ENCODE assay signal across 15 cellular contexts in the genomic region with DNA sequence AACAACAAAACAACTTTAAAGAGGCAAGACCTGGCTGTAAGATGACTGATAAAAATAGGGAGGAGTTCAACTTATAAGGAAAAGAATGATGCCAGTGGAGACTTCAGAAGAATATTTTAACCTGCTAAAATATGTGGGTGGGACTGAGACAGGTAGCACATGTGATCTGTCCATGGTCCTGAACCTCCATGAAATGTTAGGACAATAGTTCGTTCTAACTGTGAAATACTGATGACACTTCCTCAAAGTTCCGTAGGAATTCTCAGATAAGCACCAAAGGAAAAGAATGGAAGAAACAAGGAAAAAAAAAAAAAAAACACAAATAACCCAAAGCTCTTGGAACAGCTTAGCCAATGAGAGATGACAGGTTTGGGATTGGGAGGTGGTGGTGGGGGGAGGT. TPM values are rescaled to one million over a fixed set of nuclear protein-coding genes. Genes with fewer than 3 reads are reported as not detected.
DNase-seq lines count a peak whose midpoint lies in the region; ATAC-seq, FAIRE-seq and TF ChIP-seq lines count a peak whose summit lies in the region.
"Had no signal": no experiment of that assay in that cellular context is flagged by ENCODE, and none has a peak within 500 bp of the region (broad histone marks: within the 10 kb centered on the region; RNA-seq: fewer than 3 reads in every experiment).

No MANE protein-coding gene starts in this region.

- DNase-seq in H7: peak; percentile 30
- DNase-seq in NT2/D1 (ENCODE audit: low read depth, low spot score): peak; percentile 35
- no peak for DNase-seq in H1 (ENCODE audit: low read depth in 1 of 2, low spot score in 2 of 2)
- DNase-seq in right lobe of liver: no peak
- no peak for DNase-seq in GM19240 (ENCODE audit: insufficient read length, low spot score)
- DNase-seq in mesenchymal stem cell: no peak
- DNase-seq: activated CD4-positive, alpha-beta memory T cell treated with anti-CD3 and anti-CD28 coated beads, Interleukin-2, amount 10 ng/mL, durations not matched to agents 7 days and 5 days; activated naive CD8-positive, alpha-beta T cell treated with anti-CD3 and anti-CD28 coated beads, Interleukin-2, amount 50 U/mL, for 24 hours; COR-L47; left ventricle myocardium superior; NCI-H226 had no signal

- H3K36me3 ChIP-seq in H7 (replicated peaks; ENCODE audit: control insufficient read depth, insufficient read depth, low read length): no peaks in the 10 kb centered on the region
- H3K36me3 ChIP-seq in NT2/D1 (ENCODE audit: insufficient read depth, insufficient read length, low read length): no peaks in the 10 kb centered on the region
- H3K36me3 ChIP-seq in H1 (ENCODE audit: control insufficient read depth in 2 of 4, insufficient read depth in 4 of 4, low read length in 3 of 4): peaks cover 0 to 6% (median 0%) of the 10 kb centered on the region in 4 experiments; a peak in 2 of 8 replicates
- no peaks in the 10 kb centered on the region for H3K36me3 ChIP-seq in right lobe of liver
- peaks cover 0 to 3% of the 10 kb centered on the region in 2 experiments for H3K36me3 ChIP-seq in mesenchymal stem cell (ENCODE audit: control insufficient read depth in 1 of 2, insufficient read depth in 2 of 2, low read depth in 1 of 2, low read length in 2 of 2)

- intact Hi-C loops in right lobe of liver (cut with DNase I): no loop called here

- no peak overlapping the region for H3K18ac ChIP-seq in H1 (ENCODE audit: extremely low read depth, low read length)
- no peak overlapping the region for H3K18ac ChIP-seq in mesenchymal stem cell (ENCODE audit: low read depth in 1 of 2, low read length in 2 of 2)

- no peak overlapping the region for H3K4me2 ChIP-seq in H1 (ENCODE audit: insufficient read depth in 1 of 2, low read depth in 2 of 2, low read length in 2 of 2)
- H3K4me2 ChIP-seq in mesenchymal stem cell (ENCODE audit: low read length, poor library complexity, severe bottlenecking): no peak overlapping the region

- H4K8ac ChIP-seq in H1 (ENCODE audit: extremely low read depth, insufficient read depth, low read length): no peak overlapping the region
- H4K8ac ChIP-seq in mesenchymal stem cell (ENCODE audit: low read length): no peak overlapping the region

- H3K27me3 ChIP-seq in H7 (ENCODE audit: control insufficient read depth, insufficient read depth, low read length) (no peaks in the 10 kb centered on the region), NT2/D1 (ENCODE audit: insufficient read depth, insufficient read length) (no peaks in the 10 kb centered on the region), H1 (replicated peaks in 1 of 4; ENCODE audit: control insufficient read depth in 3 of 4, extremely low read depth in 1 of 4, insufficient read depth in 3 of 4, low read length in 3 of 4) (no peaks in the 10 kb centered on the region), right lobe of liver (no peaks in the 10 kb centered on the region), mesenchymal stem cell (ENCODE audit: control insufficient read depth in 1 of 2, insufficient read depth in 1 of 2, low read length in 2 of 2) (no peaks in the 10 kb centered on the region)

- no peaks in the 10 kb centered on the region for H3K23me2 ChIP-seq in H1 (ENCODE audit: low read depth, low read length)

- H3K4me1 ChIP-seq in NT2/D1 (ENCODE audit: insufficient read depth, insufficient read length): no peaks in the 10 kb centered on the region
- H3K4me1 ChIP-seq in H1 (replicated peaks in 1 of 4; ENCODE audit: control insufficient read depth in 3 of 4, insufficient read depth in 4 of 4, low read length in 3 of 4): no peaks in the 10 kb centered on the region
- peaks cover 0 to 5% (median 3%) of the 10 kb centered on the region in 4 donors for H3K4me1 ChIP-seq in right lobe of liver
- H3K4me1 ChIP-seq in mesenchymal stem cell (ENCODE audit: control insufficient read depth, insufficient read depth, low read depth, low read length): no peaks in the 10 kb centered on the region

- TF ChIP-seq POLR2A in H1 (IDR thresholded peaks at IDR 0.05; ENCODE audit: control extremely low read depth in 1 of 2, low read depth in 2 of 2, low read length in 2 of 2) (no peak), right lobe of liver (IDR thresholded peaks at IDR 0.05) (no peak)

- TF ChIP-seq RAD21 in H1 (IDR thresholded peaks at IDR 0.05 in 1 of 2, conservative IDR thresholded peaks at IDR 0.05 in 1 of 2; ENCODE audit: low read depth in 2 of 2, low read length in 2 of 2): no peak

- WGBS in H1 (ENCODE audit: extremely low coverage in 1 of 2, insufficient coverage in 1 of 2, insufficient read length in 1 of 2, insufficient replicate concordance in 2 of 2, low coverage in 1 of 2, low lambda C conversion rate in 2 of 2, missing lambda C conversion rate in 1 of 2), 2 experiments: 30% methylated on average over 2 of the region's 2 CpGs; no CpG with 5 or more reads in 1 of the 2 experiments
- WGBS in right lobe of liver (ENCODE audit: insufficient coverage, low coverage, low lambda C conversion rate, missing lambda C conversion rate): 0% methylated on average over 2 of the region's 2 CpGs
- no CpG with 5 or more reads among the region's 2 CpGs for WGBS in mesenchymal stem cell

- POLR2A ChIA-PET in H1 (lab: Charles Lee; ENCODE audit: partially characterized antibody): no interaction called here

- H3K9me3 ChIP-seq in NT2/D1 (ENCODE audit: insufficient read depth, low read length) (peaks cover 21% of the 10 kb centered on the region; the same call in 1 of the 2 replicates), H1 (ENCODE audit: insufficient read depth in 2 of 2, low read depth in 1 of 2, low read length in 1 of 2) (peaks cover 0 to 15% of the 10 kb centered on the region in 2 experiments; a peak in 2 of 4 replicates), right lobe of liver (no peaks in the 10 kb centered on the region), mesenchymal stem cell (ENCODE audit: control insufficient read depth, low read length) (no peaks in the 10 kb centered on the region)

- TF ChIP-seq CTCF in H1 (IDR thresholded peaks at IDR 0.05; ENCODE audit: control extremely low read depth in 1 of 3, insufficient read depth in 1 of 3, low read depth in 1 of 3, low read length in 3 of 3) (no peak), right lobe of liver (IDR thresholded peaks at IDR 0.05) (no peak)

- no peak overlapping the region for H3K14ac ChIP-seq in H1 (ENCODE audit: insufficient read length)
- no peak overlapping the region for H3K14ac ChIP-seq in mesenchymal stem cell (ENCODE audit: low read length in 2 of 2)

- H3K79me2 ChIP-seq in H1 (ENCODE audit: control insufficient read depth in 1 of 2, insufficient read depth in 2 of 2, low read length in 2 of 2): peaks cover 0 to 64% of the 10 kb centered on the region in 2 experiments; a peak in 2 of 4 replicates

- H2AK5ac ChIP-seq in H1 (ENCODE audit: low read depth, low read length): no peak overlapping the region
- no peak overlapping the region for H2AK5ac ChIP-seq in mesenchymal stem cell (ENCODE audit: low read length, severe bottlenecking)

- H4K5ac ChIP-seq in H1 (ENCODE audit: insufficient read length, low read depth, low read length): no peak overlapping the region

- H2BK15ac ChIP-seq in H1 (ENCODE audit: low read length) (no peak overlapping the region), mesenchymal stem cell (ENCODE audit: low read depth, poor library complexity, severe bottlenecking) (no peak overlapping the region)

- H2AFZ ChIP-seq in H1 (ENCODE audit: low read length) (no peak overlapping the region), mesenchymal stem cell (ENCODE audit: low read depth, low read length) (no peak overlapping the region)

- H2BK20ac ChIP-seq in H1 (ENCODE audit: low read length): no peak overlapping the region

- no peak overlapping the region for H2BK5ac ChIP-seq in H1 (ENCODE audit: low read depth, low read length)
- no peak overlapping the region for H2BK5ac ChIP-seq in mesenchymal stem cell (ENCODE audit: low read depth, low read length, poor library complexity, severe bottlenecking)

- H3K4ac ChIP-seq in H1 (replicated peaks; ENCODE audit: insufficient read length, low read depth, low read length) (no peak overlapping the region), mesenchymal stem cell (ENCODE audit: low read depth in 1 of 2, low read length in 2 of 2) (no peak overlapping the region)

- H2BK12ac ChIP-seq in H1 (ENCODE audit: low read depth, low read length) (no peak overlapping the region), mesenchymal stem cell (ENCODE audit: low read length in 2 of 2) (no peak overlapping the region)

- H3K79me1 ChIP-seq in H1 (ENCODE audit: low read depth, low read length) (no peaks in the 10 kb centered on the region), mesenchymal stem cell (replicated peaks; ENCODE audit: low read length, poor library complexity, severe bottlenecking) (peaks cover 8% of the 10 kb centered on the region)

- H3K56ac ChIP-seq in H1 (replicated peaks; ENCODE audit: insufficient read length, low read depth, low read length): no peak overlapping the region

- CTCF ChIA-PET in H1 (lab: Charles Lee; ENCODE audit: partially characterized antibody): no interaction called here

- no peak overlapping the region for H3K9ac ChIP-seq in NT2/D1 (ENCODE audit: insufficient read length, low read depth)
- no peak overlapping the region for H3K9ac ChIP-seq in H1 (replicated peaks in 1 of 4; ENCODE audit: extremely low read depth in 1 of 4, low read depth in 3 of 4, low read length in 3 of 4)
- no peak overlapping the region for H3K9ac ChIP-seq in mesenchymal stem cell (ENCODE audit: low read length)

- H3K4me3 ChIP-seq in H7 (ENCODE audit: insufficient read depth, low read depth, low read length) (no peak overlapping the region), NT2/D1 (ENCODE audit: insufficient read length, low read depth) (no peak overlapping the region), H1 (ENCODE audit: extremely low read depth in 1 of 4, insufficient read depth in 2 of 4, low read depth in 3 of 4, low read length in 4 of 4) (no peak overlapping the region), right lobe of liver (no peak overlapping the region), mesenchymal stem cell (ENCODE audit: insufficient read depth in 1 of 2, low read depth in 1 of 2, low read length in 2 of 2) (no peak overlapping the region)

- no peak for FAIRE-seq in H1 (lab: Jason Lieb, UNC)
- FAIRE-seq: endometrium, GM12891 had no signal

- no peak for TF ChIP-seq EP300 in H1 (IDR thresholded peaks at IDR 0.05; ENCODE audit: borderline replicate concordance in 1 of 2, low read depth in 2 of 2, low read length in 2 of 2)

- peak; percentile 48 to 63 (median 56) for ATAC-seq in right lobe of liver
- ATAC-seq in HG03469 (IDR thresholded peaks at IDR 0.05; ENCODE audit: unreplicated experiment): no peak
- ATAC-seq in GM19351 (IDR thresholded peaks at IDR 0.05; ENCODE audit: unreplicated experiment): no peak
- ATAC-seq: activated naive CD8-positive, alpha-beta T cell treated with anti-CD3 and anti-CD28 coated beads, Interleukin-2, amount 50 U/mL, for 24 hours; left ventricle myocardium superior had no signal

- H3K27ac ChIP-seq in H1 (ENCODE audit: low read depth, low read length): no peak overlapping the region
- H3K27ac ChIP-seq in right lobe of liver: no peak overlapping the region
- no peak overlapping the region for H3K27ac ChIP-seq in mesenchymal stem cell (ENCODE audit: low read length, poor library complexity, severe bottlenecking)

- H4K91ac ChIP-seq in H1 (replicated peaks; ENCODE audit: insufficient read length, low read length) (no peak overlapping the region), mesenchymal stem cell (ENCODE audit: low read length) (no peak overlapping the region)

- H4K20me1 ChIP-seq in H1 (replicated peaks in 1 of 2; ENCODE audit: control insufficient read depth in 1 of 2, insufficient read depth in 2 of 2, low read length in 2 of 2): peaks cover 0 to 2% of the 10 kb centered on the region in 2 experiments

- H3K23ac ChIP-seq in H1 (ENCODE audit: insufficient read length) (no peak overlapping the region), mesenchymal stem cell (ENCODE audit: low read length in 2 of 2) (no peak overlapping the region)

- H2BK120ac ChIP-seq in H1 (replicated peaks; ENCODE audit: low read depth, low read length): no peak overlapping the region
- no peak overlapping the region for H2BK120ac ChIP-seq in mesenchymal stem cell (ENCODE audit: low read depth, low read length)

RNA-seq across cellular contexts. Expression of a gene that starts 44.7 kb away (rescaled TPM):
- total RNA-seq in H7 (2014; rRNA removed; shearing (Covaris generic)): 26.1 and 32.4 TPM in 2 replicates
- 26.7 and 28.5 TPM in 2 replicates for total RNA-seq in H1 (2021; fragmentation: NEBNext Ultra II Directional; extraction: Animal tissue kit (Norgen Biotek cat#: 25700))
- polyA plus RNA-seq in H1 (2011; rRNA removed): 6.3 and 7.1 TPM in 2 replicates
- polyA plus RNA-seq in H1 (2011; cell fraction: cytosol; rRNA removed): 6.9 TPM
- polyA plus RNA-seq in H1 (2011; cell fraction: nucleus; rRNA removed): 17.5 TPM
- polyA plus RNA-seq in H1 (2012, experiment 1 of 2): 9.3 to 16.7 TPM (median 11.9 TPM) in 4 replicates
- 0.75 TPM for polyA plus RNA-seq in H1 (2012, experiment 2 of 2)
- polyA plus RNA-seq in H1 (2013, experiment 1 of 2): 13.2 TPM
- polyA plus RNA-seq in H1 (2013, experiment 2 of 2): 12.9 TPM
- 27.0 and 38.7 TPM in 2 replicates for polyA minus RNA-seq in H1 (2011; rRNA and poly(A)+ RNA removed)
- 17.2 TPM for polyA minus RNA-seq in H1 (2011; cell fraction: cytosol; rRNA and poly(A)+ RNA removed)
- polyA minus RNA-seq in H1 (2011; cell fraction: nucleus; rRNA and poly(A)+ RNA removed): 92.6 TPM
- total RNA-seq in right lobe of liver: 10 to 100 TPM; 11.4 to 35.0 (median 22.2) TPM
- polyA plus RNA-seq in mesenchymal stem cell (2013, experiment 1 of 2): 23.2 TPM
- 23.2 TPM for polyA plus RNA-seq in mesenchymal stem cell (2013, experiment 2 of 2)

Comparison
In these comparisons a context has a peak if more than half of its experiments do, and no peak if none do; other contexts are left out.
1. DNase-seq: peak in H7 (single experiment) and NT2/D1 (single experiment); none in H1 (0 of 2), right lobe of liver (0 of 3), GM19240 (single experiment) and mesenchymal stem cell (single experiment).
2. ATAC-seq: peak in right lobe of liver (4 of 4); none in HG03469 (single experiment) and GM19351 (single experiment).